ENCODE assay signal across 9 cellular contexts in the genomic region with DNA sequence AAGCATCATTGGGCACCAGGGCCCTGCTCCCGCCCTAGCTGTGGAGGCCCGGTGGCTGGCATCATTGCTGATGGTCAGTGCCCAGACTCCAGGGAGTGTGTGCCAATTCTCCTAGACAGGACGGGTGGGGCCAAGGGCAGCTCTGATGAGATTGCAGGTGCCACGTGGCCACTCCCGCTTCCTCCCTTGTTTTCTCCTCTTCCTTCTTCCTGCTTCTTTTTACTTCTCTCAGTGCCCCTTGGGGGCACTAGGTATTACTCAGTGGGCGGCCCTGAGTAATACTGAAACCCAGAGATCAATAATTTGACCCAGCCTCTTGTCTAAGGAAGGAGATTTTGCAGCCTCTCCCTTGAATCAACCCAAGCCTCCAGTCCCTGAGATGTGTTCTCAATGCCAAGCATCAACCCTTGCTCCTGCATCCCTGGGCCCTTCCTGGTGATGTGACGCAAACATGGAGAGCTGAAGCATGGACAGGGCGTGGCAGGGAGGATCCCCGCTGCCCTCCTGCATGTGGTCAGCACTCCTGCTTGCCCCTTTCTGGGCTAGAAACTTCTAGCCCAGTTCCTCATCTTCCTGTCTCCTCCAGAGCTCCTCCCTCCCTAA. TPM values are rescaled to one million over a fixed set of nuclear protein-coding genes. Genes with fewer than 3 reads are reported as not detected.
A peak's percentile ranks its signal among the peaks of the same experiment; 100 is the strongest.
DNase-seq lines count a peak whose midpoint lies in the region; ATAC-seq and TF ChIP-seq lines count a peak whose summit lies in the region.
"Had no signal": no experiment of that assay in that cellular context is flagged by ENCODE, and none has a peak within 500 bp of the region (broad histone marks: within the 10 kb centered on the region; RNA-seq: fewer than 3 reads in every experiment).

No MANE protein-coding gene starts in this region.

- no peak overlapping the region for H2BK15ac ChIP-seq in mesenchymal stem cell (ENCODE audit: low read depth, poor library complexity, severe bottlenecking)

- H2BK12ac ChIP-seq in mesenchymal stem cell (ENCODE audit: low read length in 2 of 2): no peak overlapping the region

- H3K4me3 Mint-ChIP-seq in activated T-helper 2 cell treated with anti-CD3 and anti-CD28 coated beads, Interferon-gamma antibody, Interleukin-2, Interleukin-4, amounts not matched to agents 10 μg/mL and 5 μg/mL and 100 μg/mL, durations not matched to agents 14 hours and 24 hours and 36 hours (ENCODE audit: low read depth): no peak overlapping the region

- DNase-seq in Right ventricle myocardium inferior (ENCODE audit: missing footprints): no peak
- no peak for DNase-seq in right atrium auricular region (ENCODE audit: low spot score)
- peak in 42 of 61 donors; percentile 17 to 94 (median 56) for DNase-seq in caudate nucleus (lab: John Stamatoyannopoulos, UW)
- DNase-seq in mesenchymal stem cell: no peak
- peak; percentile 71 to 75 for DNase-seq in aorta
- no peak for DNase-seq in tibial nerve (ENCODE audit: low spot score in 2 of 2)
- DNase-seq in GM13977 (ENCODE audit: low spot score): no peak
- DNase-seq in activated T-helper 2 cell treated with anti-CD3 and anti-CD28 coated beads, Interferon-gamma antibody, Interleukin-2, Interleukin-4, amounts not matched to agents 10 μg/mL and 5 μg/mL and 100 μg/mL, durations not matched to agents 14 hours and 24 hours and 36 hours (ENCODE audit: low spot score): no peak
- DNase-seq: erythroblast had no signal

- H2BK5ac ChIP-seq in mesenchymal stem cell (ENCODE audit: low read depth, low read length, poor library complexity, severe bottlenecking): no peak overlapping the region

- no peaks in the 10 kb centered on the region for H3K9me3 Mint-ChIP-seq in activated T-helper 2 cell treated with anti-CD3 and anti-CD28 coated beads, Interferon-gamma antibody, Interleukin-2, Interleukin-4, amounts not matched to agents 10 μg/mL and 5 μg/mL and 100 μg/mL, durations not matched to agents 14 hours and 24 hours and 36 hours

- no peak overlapping the region for H3K27ac Mint-ChIP-seq in activated T-helper 2 cell treated with anti-CD3 and anti-CD28 coated beads, Interferon-gamma antibody, Interleukin-2, Interleukin-4, amounts not matched to agents 10 μg/mL and 5 μg/mL and 100 μg/mL, durations not matched to agents 14 hours and 24 hours and 36 hours

- TF ChIP-seq POLR2A in tibial nerve (IDR thresholded peaks at IDR 0.05): no peak

- H3K79me1 ChIP-seq in mesenchymal stem cell (replicated peaks; ENCODE audit: low read length, poor library complexity, severe bottlenecking): no peaks in the 10 kb centered on the region

- H3K4me1 Mint-ChIP-seq in activated T-helper 2 cell treated with anti-CD3 and anti-CD28 coated beads, Interferon-gamma antibody, Interleukin-2, Interleukin-4, amounts not matched to agents 10 μg/mL and 5 μg/mL and 100 μg/mL, durations not matched to agents 14 hours and 24 hours and 36 hours (ENCODE audit: low read depth): peaks cover 7% of the 10 kb centered on the region

- H3K23ac ChIP-seq in mesenchymal stem cell (ENCODE audit: low read length in 2 of 2): no peak overlapping the region

- H2AK5ac ChIP-seq in mesenchymal stem cell (ENCODE audit: low read length, severe bottlenecking): no peak overlapping the region

- H3K4me1 ChIP-seq in right atrium auricular region (peaks cover 0 to 10% of the 10 kb centered on the region in 2 donors), mesenchymal stem cell (ENCODE audit: control insufficient read depth, insufficient read depth, low read depth, low read length) (no peaks in the 10 kb centered on the region), aorta (ENCODE audit: control insufficient read depth in 1 of 2, insufficient read depth in 2 of 2, low read length in 2 of 2) (no peaks in the 10 kb centered on the region), tibial nerve (no peaks in the 10 kb centered on the region)

- no peak overlapping the region for H3K14ac ChIP-seq in mesenchymal stem cell (ENCODE audit: low read length in 2 of 2)

- H3K4me3 ChIP-seq in right atrium auricular region (no peak overlapping the region), mesenchymal stem cell (ENCODE audit: insufficient read depth in 1 of 2, low read depth in 1 of 2, low read length in 2 of 2) (no peak overlapping the region), aorta (ENCODE audit: low read length in 2 of 2) (no peak overlapping the region), tibial nerve (no peak overlapping the region)

- no peak overlapping the region for H4K8ac ChIP-seq in mesenchymal stem cell (ENCODE audit: low read length)

- H3K36me3 Mint-ChIP-seq in activated T-helper 2 cell treated with anti-CD3 and anti-CD28 coated beads, Interferon-gamma antibody, Interleukin-2, Interleukin-4, amounts not matched to agents 10 μg/mL and 5 μg/mL and 100 μg/mL, durations not matched to agents 14 hours and 24 hours and 36 hours (ENCODE audit: low read depth): no peaks in the 10 kb centered on the region

- in situ Hi-C loops in GM13977 (cut with MboI; ENCODE audit: low pct_unique_long_range_greater_than_20kb, low sequenced_read_pairs, unreplicated experiment): no loop called here

- H2BK120ac ChIP-seq in mesenchymal stem cell (ENCODE audit: low read depth, low read length): no peak overlapping the region

- no peaks in the 10 kb centered on the region for H3K27me3 ChIP-seq in right atrium auricular region
- peaks cover 7 to 41% of the 10 kb centered on the region in 2 experiments for H3K27me3 ChIP-seq in mesenchymal stem cell (ENCODE audit: control insufficient read depth in 1 of 2, insufficient read depth in 1 of 2, low read length in 2 of 2)
- H3K27me3 ChIP-seq in aorta (ENCODE audit: control insufficient read depth in 1 of 2, insufficient read depth in 2 of 2, low read length in 1 of 2): no peaks in the 10 kb centered on the region
- no peaks in the 10 kb centered on the region for H3K27me3 ChIP-seq in tibial nerve

- no peak overlapping the region for H3K4ac ChIP-seq in mesenchymal stem cell (ENCODE audit: low read depth in 1 of 2, low read length in 2 of 2)

- H3K27me3 Mint-ChIP-seq in activated T-helper 2 cell treated with anti-CD3 and anti-CD28 coated beads, Interferon-gamma antibody, Interleukin-2, Interleukin-4, amounts not matched to agents 10 μg/mL and 5 μg/mL and 100 μg/mL, durations not matched to agents 14 hours and 24 hours and 36 hours (ENCODE audit: low read depth): peaks cover 12% of the 10 kb centered on the region

- H3K27ac ChIP-seq in right atrium auricular region: peak overlapping the region in 1 of 2 donors; percentile 1
- no peak overlapping the region for H3K27ac ChIP-seq in caudate nucleus (ENCODE audit: low read depth, low read length)
- H3K27ac ChIP-seq in mesenchymal stem cell (ENCODE audit: low read length, poor library complexity, severe bottlenecking): no peak overlapping the region
- no peak overlapping the region for H3K27ac ChIP-seq in aorta (ENCODE audit: low read depth in 1 of 2, low read length in 2 of 2)
- no peak overlapping the region for H3K27ac ChIP-seq in tibial nerve

- ATAC-seq in Right ventricle myocardium inferior: peak; percentile 41
- ATAC-seq in aorta (ENCODE audit: low FRiP score): peak; percentile 61

- TF ChIP-seq CTCF in right atrium auricular region (IDR thresholded peaks at IDR 0.05) (no peak), tibial nerve (IDR thresholded peaks at IDR 0.05) (no peak), GM13977 (IDR thresholded peaks at IDR 0.05; ENCODE audit: extremely low read depth, insufficient read depth, missing control alignments) (no peak)

- H3K18ac ChIP-seq in mesenchymal stem cell (ENCODE audit: low read depth in 1 of 2, low read length in 2 of 2): no peak overlapping the region

- no peak overlapping the region for H3K9ac ChIP-seq in mesenchymal stem cell (ENCODE audit: low read length)

- no peak for TF ChIP-seq EP300 in tibial nerve (IDR thresholded peaks at IDR 0.05)

- peak overlapping the region; percentile 39 for H4K91ac ChIP-seq in mesenchymal stem cell (ENCODE audit: low read length)

- H3K4me2 ChIP-seq in mesenchymal stem cell (ENCODE audit: low read length, poor library complexity, severe bottlenecking): no peak overlapping the region

- no peak overlapping the region for H2AFZ ChIP-seq in mesenchymal stem cell (ENCODE audit: low read depth, low read length)

- 85% methylated on average over 9 of the region's 9 CpGs for WGBS in mesenchymal stem cell
- WGBS in aorta, 2 donors: 42 to 48% methylated on average over 9 of the region's 9 CpGs
- WGBS in tibial nerve, 2 donors: 63 to 69% methylated on average over 9 of the region's 9 CpGs

- H3K9me3 ChIP-seq in right atrium auricular region (no peaks in the 10 kb centered on the region), mesenchymal stem cell (ENCODE audit: control insufficient read depth, low read length) (no peaks in the 10 kb centered on the region), aorta (ENCODE audit: control insufficient read depth, low read length) (no peaks in the 10 kb centered on the region), tibial nerve (no peaks in the 10 kb centered on the region)

- intact Hi-C loops in Right ventricle myocardium inferior (cut with DNase I): no loop called here
- intact Hi-C loops in aorta (cut with DNase I): no loop called here
- intact Hi-C loops in activated T-helper 2 cell treated with anti-CD3 and anti-CD28 coated beads, Interferon-gamma antibody, Interleukin-2, Interleukin-4, amounts not matched to agents 10 μg/mL and 5 μg/mL and 100 μg/mL, durations not matched to agents 14 hours and 24 hours and 36 hours (cut with micrococcal nuclease): no loop called here

- H3K36me3 ChIP-seq in right atrium auricular region (peaks cover 6% of the 10 kb centered on the region), mesenchymal stem cell (ENCODE audit: control insufficient read depth in 1 of 2, insufficient read depth in 2 of 2, low read depth in 1 of 2, low read length in 2 of 2) (no peaks in the 10 kb centered on the region), aorta (ENCODE audit: control insufficient read depth in 1 of 2, insufficient read depth in 2 of 2, low read length in 1 of 2) (peaks cover 0 to under 1% of the 10 kb centered on the region in 2 donors), tibial nerve (peaks cover 0 to 16% (median 0%) of the 10 kb centered on the region in 3 donors)

RNA-seq across cellular contexts. Expression of a gene that starts 32.4 kb away (rescaled TPM):
- total RNA-seq in Right ventricle myocardium inferior (180 TPM), right atrium auricular region (100 to 1,000 TPM in 1 of 2 donors, 10 to 100 TPM in 1; 85.6 to 116 TPM), aorta (10 to 100 TPM; 47.1 to 80.7 TPM), tibial nerve (10 to 100 TPM in 1 of 4 donors, 1 to 10 TPM in 3; 5.1 to 14.1 (median 7.5) TPM)
- polyA plus RNA-seq in mesenchymal stem cell (2013, experiment 1 of 2): 7.4 TPM
- 7.5 TPM for polyA plus RNA-seq in mesenchymal stem cell (2013, experiment 2 of 2)
- polyA plus RNA-seq in aorta: 10 to 100 TPM; 14.8 to 19.1 TPM
- total RNA-seq in activated T-helper 2 cell treated with anti-CD3 and anti-CD28 coated beads, Interferon-gamma antibody, Interleukin-2, Interleukin-4, amounts not matched to agents 10 μg/mL and 5 μg/mL and 100 μg/mL, durations not matched to agents 14 hours and 24 hours and 36 hours: 0.37 and 0.68 TPM in 2 replicates

Comparison
In these comparisons a context has a peak if more than half of its experiments do, and no peak if none do; other contexts are left out.
1. DNase-seq: peak in caudate nucleus (42 of 61) and aorta (2 of 2); none in Right ventricle myocardium inferior (single experiment), right atrium auricular region (single experiment), mesenchymal stem cell (single experiment), tibial nerve (0 of 2), GM13977 (single experiment) and activated T-helper 2 cell treated with anti-CD3 and anti-CD28 coated beads, Interferon-gamma antibody, Interleukin-2, Interleukin-4, amounts not matched to agents 10 μg/mL and 5 μg/mL and 100 μg/mL, durations not matched to agents 14 hours and 24 hours and 36 hours (single experiment).